In the genomic region with DNA sequence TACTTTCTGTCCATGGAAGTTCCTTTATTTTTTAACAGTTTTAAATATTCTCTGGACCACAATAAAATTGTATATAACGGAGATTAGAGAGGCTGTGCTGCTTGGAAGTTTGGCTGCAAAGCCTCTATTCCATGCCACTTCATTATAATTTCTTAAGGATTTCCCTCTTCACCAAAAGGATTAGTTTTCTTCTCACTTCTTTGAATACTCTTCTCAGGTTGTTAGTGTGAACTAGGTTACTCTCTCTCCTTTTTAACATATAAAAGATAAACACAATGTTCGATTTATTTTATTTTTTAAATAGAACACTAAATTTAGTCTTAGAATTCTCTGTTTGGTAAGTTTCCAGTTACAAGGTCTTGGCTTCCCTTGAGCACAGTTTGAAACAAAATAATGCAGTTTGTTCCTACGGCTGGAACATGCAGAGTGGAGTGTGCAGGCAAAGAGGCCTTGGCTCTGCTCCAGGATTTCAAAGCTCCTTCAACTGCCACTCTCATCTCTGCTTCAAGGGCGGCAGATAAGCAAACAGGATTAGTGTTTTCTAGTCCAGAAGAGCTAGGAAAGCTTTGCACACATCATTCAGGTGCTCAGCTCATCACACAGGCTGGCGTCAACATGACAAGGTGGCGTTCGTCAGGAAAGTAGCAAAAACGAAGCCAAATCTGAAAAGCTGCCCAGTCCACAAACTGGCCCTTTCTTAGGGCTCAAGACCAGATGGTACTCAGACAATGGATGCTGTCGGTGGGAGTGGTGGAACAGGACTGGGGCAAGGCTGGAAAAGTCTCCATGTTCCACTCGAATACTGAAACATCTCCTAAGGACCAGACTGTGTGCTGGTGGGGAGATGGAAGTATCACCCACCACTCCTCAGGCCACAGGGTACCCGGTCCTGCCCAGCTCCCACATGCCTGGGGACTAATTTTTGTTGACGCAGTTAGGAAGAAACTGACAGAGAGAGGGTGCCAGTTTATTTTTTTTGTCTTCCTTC, we compare ENCODE assay signal across 12 cellular contexts.
A peak's percentile ranks its signal among the peaks of the same experiment; 100 is the strongest.
DNase-seq lines count a peak whose midpoint lies in the region; ATAC-seq and TF ChIP-seq lines count a peak whose summit lies in the region.
"Had no signal": no experiment of that assay in that cellular context is flagged by ENCODE, and none has a peak within 500 bp of the region (broad histone marks: within the 10 kb centered on the region; RNA-seq: fewer than 3 reads in every experiment).

No MANE protein-coding gene starts in this region.

- ATAC-seq in HG02623 (IDR thresholded peaks at IDR 0.05; ENCODE audit: unreplicated experiment) (no peak), omental fat pad (ENCODE audit: low FRiP score) (no peak), GM21526 (IDR thresholded peaks at IDR 0.05; ENCODE audit: low FRiP score, unreplicated experiment) (no peak)
- ATAC-seq: stimulated activated naive B cell treated with anti-CD40 and anti-IgM and Interleukin-4, amounts not matched to agents 10 μg/mL and 1 μg/mL and 100 μg/mL, for 72 hours had no signal

- H3K9me3 ChIP-seq in HAP-1 (no peaks in the 10 kb centered on the region), breast epithelium (no peaks in the 10 kb centered on the region)

- H3K4me3 ChIP-seq in HAP-1 (no peak overlapping the region), breast epithelium (no peak overlapping the region)

- DNase-seq in HAP-1 (ENCODE audit: low spot score in 2 of 2) (peak; percentile 85 to 92), NCI-H446 treated with DMSO at 0.1 percent for 48 hours (lab: John Stamatoyannopoulos, UW) (peak; percentile 67), posterior cingulate gyrus (peak in 7 of 10 donors; percentile 26 to 82 (median 45)), breast epithelium (ENCODE audit: low spot score in 2 of 2) (no peak), omental fat pad (ENCODE audit: low spot score) (no peak)
- DNase-seq: effector CD8-positive, alpha-beta T cell; naive B cell; stimulated activated naive B cell treated with anti-CD40 and anti-IgM and Interleukin-4, amounts not matched to agents 10 μg/mL and 1 μg/mL and 100 μg/mL, for 72 hours; T-helper 9 cell had no signal

- TF ChIP-seq CTCF in breast epithelium (IDR thresholded peaks at IDR 0.05) = no peak
- no peak for TF ChIP-seq CTCF in omental fat pad (IDR thresholded peaks at IDR 0.05)

- H3K36me3 ChIP-seq in HAP-1 (replicated peaks) (no peaks in the 10 kb centered on the region), breast epithelium (no peaks in the 10 kb centered on the region)

- H3K4me1 ChIP-seq in HAP-1 (peaks cover 26% of the 10 kb centered on the region), breast epithelium (no peaks in the 10 kb centered on the region)

- H3K27me3 ChIP-seq in HAP-1 (ENCODE audit: low read depth) = no peaks in the 10 kb centered on the region
- H3K27me3 ChIP-seq in breast epithelium = no peaks in the 10 kb centered on the region

- in situ Hi-C loops in HAP-1 (cut with MboI; ENCODE audit: low sequenced_read_pairs) = no loop called here

- no peak for TF ChIP-seq POLR2A in breast epithelium (IDR thresholded peaks at IDR 0.05)

- intact Hi-C loops in posterior cingulate gyrus (cut with DNase I) = no loop called here
- intact Hi-C loops in breast epithelium (cut with DNase I; ENCODE audit: low total_unique reads) = no loop called here

- H3K27ac ChIP-seq in cingulate gyrus (ENCODE audit: low read depth, low read length) = peak overlapping the region; percentile 24
- no peak overlapping the region for H3K27ac ChIP-seq in breast epithelium

Comparison
In these comparisons a context has a peak if more than half of its experiments do, and no peak if none do; other contexts are left out.
1. DNase-seq: peak in HAP-1 (2 of 2), NCI-H446 treated with DMSO at 0.1 percent for 48 hours (single experiment) and posterior cingulate gyrus (7 of 10); none in breast epithelium (0 of 2) and omental fat pad (single experiment).